18 cellular contexts compared by ENCODE assay signal in genomic region chr2:121329786-121330185, GRCh38. TPM values are rescaled to one million over a fixed set of nuclear protein-coding genes. Genes with fewer than 3 reads are reported as not detected.
DNase-seq lines count a peak whose midpoint lies in the region; ATAC-seq and TF ChIP-seq lines count a peak whose summit lies in the region.
"Had no signal": no experiment of that assay in that cellular context is flagged by ENCODE, and none has a peak within 500 bp of the region (broad histone marks: within the 10 kb centered on the region; RNA-seq: fewer than 3 reads in every experiment).

No MANE protein-coding gene starts in this region.

- no peaks in the 10 kb centered on the region for H4K20me1 ChIP-seq in SK-N-SH (ENCODE audit: insufficient read depth)

- H3K9me2 ChIP-seq in SK-N-SH = no peaks in the 10 kb centered on the region

- POLR2A ChIA-PET in SK-N-SH (lab: Yijun Ruan, JAX) = no interaction called here

- H3K79me2 ChIP-seq in SK-N-SH (ENCODE audit: insufficient read depth) = no peaks in the 10 kb centered on the region

- TF ChIP-seq POLR2A in stomach (IDR thresholded peaks at IDR 0.05) = no peak
- TF ChIP-seq POLR2A in esophagus muscularis mucosa (IDR thresholded peaks at IDR 0.05; ENCODE audit: low read depth) = no peak

- DNase-seq in SK-N-SH = peak; percentile 4
- peak; percentile 9 for DNase-seq in GM13976 (ENCODE audit: low spot score)
- peak; percentile 22 for DNase-seq in islet precursor cell
- peak; percentile 13 for DNase-seq in stomach
- no peak for DNase-seq in esophagus muscularis mucosa (ENCODE audit: extremely low spot score)
- no peak for DNase-seq in stimulated activated naive CD8-positive, alpha-beta T cell treated with anti-CD3 and anti-CD28 coated beads, Interleukin-15, Interleukin-2, amounts not matched to agents 100 U/mL and 50 U/mL, for 24 hours
- DNase-seq: AML-193; Caco-2; CD4-positive, alpha-beta T cell; GOT3; H7; HFFc6 had no signal

- CTCF ChIA-PET in SK-N-SH (lab: Yijun Ruan, JAX) = no interaction called here

- H3K27me3 ChIP-seq in SK-N-SH (ENCODE audit: insufficient read depth) (no peaks in the 10 kb centered on the region), stomach (no peaks in the 10 kb centered on the region), esophagus muscularis mucosa (peaks cover 0 to 18% (median 0%) of the 10 kb centered on the region in 4 donors)

- no peaks in the 10 kb centered on the region for H3K4me1 ChIP-seq in SK-N-SH (ENCODE audit: control insufficient read depth in 1 of 2, insufficient read depth in 2 of 2, low read depth in 1 of 2, low read length in 1 of 2)
- H3K4me1 ChIP-seq in stomach = no peaks in the 10 kb centered on the region
- H3K4me1 ChIP-seq in esophagus muscularis mucosa = no peaks in the 10 kb centered on the region

- 52% methylated on average over 5 of the region's 6 CpGs for WGBS in SK-N-SH (ENCODE audit: low lambda C conversion rate)
- 91 to 95% (median 94%) methylated on average over 6 of the region's 6 CpGs for WGBS in stomach, 5 donors
- 89% methylated on average over 6 of the region's 6 CpGs for WGBS in esophagus muscularis mucosa

- H3K9me3 ChIP-seq in SK-N-SH (no peaks in the 10 kb centered on the region), stomach (no peaks in the 10 kb centered on the region), esophagus muscularis mucosa (no peaks in the 10 kb centered on the region)
- H3K9me3 ChIP-seq: A549, Caco-2 had no signal

- no peak for ATAC-seq in SK-N-SH treated with all-trans-retinoic acid at 6 μM for 48 hours
- ATAC-seq in stimulated activated naive CD8-positive, alpha-beta T cell treated with anti-CD3 and anti-CD28 coated beads, Interleukin-15, Interleukin-2, amounts not matched to agents 100 U/mL and 50 U/mL, for 24 hours = no peak
- ATAC-seq: A549, HCT116, HepG2 had no signal

- H3K4me3 ChIP-seq in SK-N-SH (ENCODE audit: low read depth in 2 of 2, low read length in 1 of 2) (no peak overlapping the region), stomach (no peak overlapping the region), esophagus muscularis mucosa (no peak overlapping the region)
- H3K4me3 ChIP-seq: A549 had no signal

- H3K9ac ChIP-seq in SK-N-SH = no peak overlapping the region

- in situ Hi-C loops in GM13976 (cut with MboI; ENCODE audit: low sequenced_read_pairs, unreplicated experiment) = no loop called here

- no peak for TF ChIP-seq RAD21 in SK-N-SH (IDR thresholded peaks at IDR 0.05; ENCODE audit: low read length)

- H3K36me3 ChIP-seq in SK-N-SH (replicated peaks in 1 of 2; ENCODE audit: control insufficient read depth in 1 of 2, insufficient read depth in 2 of 2, low read length in 1 of 2) (no peaks in the 10 kb centered on the region), stomach (no peaks in the 10 kb centered on the region), esophagus muscularis mucosa (no peaks in the 10 kb centered on the region)

- H3K27ac ChIP-seq in SK-N-SH (ENCODE audit: low read depth in 2 of 2, low read length in 1 of 2) = no peak overlapping the region
- no peak overlapping the region for H3K27ac ChIP-seq in stomach
- H3K27ac ChIP-seq in esophagus muscularis mucosa (replicated peaks in 1 of 4) = no peak overlapping the region
- H3K27ac ChIP-seq: 22Rv1, A549, C4-2B had no signal

- H3K4me2 ChIP-seq in SK-N-SH = no peak overlapping the region
- H3K4me2 ChIP-seq: A549 had no signal

- H2AFZ ChIP-seq in SK-N-SH (ENCODE audit: low read depth) = no peak overlapping the region

- TF ChIP-seq EP300 in SK-N-SH (IDR thresholded peaks at IDR 0.05; ENCODE audit: borderline replicate concordance in 1 of 2, low read depth in 1 of 2, low read length in 1 of 2) (no peak), stomach (IDR thresholded peaks at IDR 0.05) (no peak), esophagus muscularis mucosa (IDR thresholded peaks at IDR 0.05) (no peak)

- intact Hi-C loops in stomach (cut with DNase I; ENCODE audit: low total_unique reads) (loop anchor here (10.0 kb wide), 1 partner anchor 225 kb away; no protein-coding TSS in a partner anchor), esophagus muscularis mucosa (cut with DNase I) (no loop called here)

- H3F3A ChIP-seq in SK-N-SH (replicated peaks; ENCODE audit: insufficient read depth) = no peaks in the 10 kb centered on the region

- TF ChIP-seq CTCF in SK-N-SH (IDR thresholded peaks at IDR 0.05) (no peak), GM13976 (IDR thresholded peaks at IDR 0.05; ENCODE audit: borderline replicate concordance, control extremely low read depth, extremely low read depth, insufficient read depth, missing control alignments) (no peak), stomach (IDR thresholded peaks at IDR 0.05) (no peak), esophagus muscularis mucosa (IDR thresholded peaks at IDR 0.05) (no peak)

TF ChIP-seq in SK-N-SH, 30 proteins besides CTCF, POLR2A, EP300 and RAD21 (continues in another document):
- TF ChIP-seq EZH2phosphoT487 (IDR thresholded peaks at IDR 0.05; ENCODE audit: borderline replicate concordance, low read depth) = no peak
- TF ChIP-seq, protein P1, sequence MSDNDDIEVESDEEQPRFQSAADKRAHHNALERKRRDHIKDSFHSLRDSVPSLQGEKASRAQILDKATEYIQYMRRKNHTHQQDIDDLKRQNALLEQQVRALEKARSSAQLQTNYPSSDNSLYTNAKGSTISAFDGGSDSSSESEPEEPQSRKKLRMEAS (IDR thresholded peaks at IDR 0.05; ENCODE audit: low read depth) = no peak
- TF ChIP-seq JUND (IDR thresholded peaks at IDR 0.05) = no peak
- TF ChIP-seq NRF1 (IDR thresholded peaks at IDR 0.05; ENCODE audit: low read depth, low read length) = no peak
- TF ChIP-seq ZBTB33 (IDR thresholded peaks at IDR 0.05; ENCODE audit: borderline replicate concordance, low read depth) = no peak
- TF ChIP-seq MEF2A (IDR thresholded peaks at IDR 0.05; ENCODE audit: borderline replicate concordance, low read depth) = no peak
- no peak for TF ChIP-seq MXI1 (IDR thresholded peaks at IDR 0.05; ENCODE audit: low read depth, low read length)
- no peak for TF ChIP-seq RFX5 (IDR thresholded peaks at IDR 0.05; ENCODE audit: low read length)

TF ChIP-seq in SK-N-SH treated with all-trans-retinoic acid at 6 μM for 48 hours, 23 proteins besides CTCF, POLR2A, EP300 and RAD21:
- TF ChIP-seq ESRRG (CRISPR knock-in tag; IDR thresholded peaks at IDR 0.05) = no peak
- TF ChIP-seq ZFP3 (CRISPR knock-in tag; IDR thresholded peaks at IDR 0.05) = no peak

RNA-seq across cellular contexts. Expression of gene TFCP2L1, which starts 44.8 kb away (rescaled TPM):
- polyA plus RNA-seq in SK-N-SH (2012; rRNA removed) (not detected in 2 replicates), stomach (10 to 100 TPM in 1 of 3 donors, 1 to 10 TPM in 2; 6.8 to 10.4 (median 7.6) TPM)
- not detected in 2 replicates for polyA plus RNA-seq in SK-N-SH (2012; cell fraction: cytosol; rRNA removed)
- not detected in 2 replicates for polyA plus RNA-seq in SK-N-SH (2012; cell fraction: nucleus; rRNA removed)
- total RNA-seq in stomach (100 to 1,000 TPM in 1 of 5 donors, 10 to 100 TPM in 4; 31.4 to 154 (median 48.2) TPM), esophagus muscularis mucosa (1 to 10 TPM in 1 of 4 donors, under 1 TPM in 3; 0.39 to 1.6 (median 0.46) TPM)
- total RNA-seq: HepG2 had no signal

Comparison
In these comparisons a context has a peak if more than half of its experiments do, and no peak if none do; other contexts are left out.
1. DNase-seq: peak in SK-N-SH (single experiment), GM13976 (single experiment), islet precursor cell (single experiment) and stomach (single experiment); none in esophagus muscularis mucosa (single experiment) and stimulated activated naive CD8-positive, alpha-beta T cell treated with anti-CD3 and anti-CD28 coated beads, Interleukin-15, Interleukin-2, amounts not matched to agents 100 U/mL and 50 U/mL, for 24 hours (single experiment).
2. RNA of gene TFCP2L1, which starts 44.8 kb away (total RNA-seq): 31.4 to 154 TPM in stomach; 0.39 to 1.6 TPM in esophagus muscularis mucosa; every median in the first group is over 10 times any median in the second.